In genomic region chr9:18457498-18457897, GRCh38 we compare ENCODE assay signal across 2 cellular contexts.
TF ChIP-seq lines count a peak whose summit lies in the region.

No MANE protein-coding gene starts in this region.

TF ChIP-seq in liver, 16 proteins besides CTCF, POLR2A, EP300 and RAD21:
- TF ChIP-seq ZBTB33 (IDR thresholded peaks at IDR 0.05) (no peak), FOXA2 (IDR thresholded peaks at IDR 0.05) (no peak), RXRA (IDR thresholded peaks at IDR 0.05) (no peak), GABPA (IDR thresholded peaks at IDR 0.05 in 1 of 2, conservative IDR thresholded peaks at IDR 0.05 in 1 of 2) (no peak), SP1 (IDR thresholded peaks at IDR 0.05) (no peak), EGR1 (IDR thresholded peaks at IDR 0.05; ENCODE audit: low read depth in 2 of 2) (no peak), HNF4G (IDR thresholded peaks at IDR 0.05) (no peak), MAX (IDR thresholded peaks at IDR 0.05) (no peak), YY1 (IDR thresholded peaks at IDR 0.05) (no peak), REST (IDR thresholded peaks at IDR 0.05) (no peak), NR2F2 (IDR thresholded peaks at IDR 0.05) (no peak), ATF3 (IDR thresholded peaks at IDR 0.05) (no peak), JUND (IDR thresholded peaks at IDR 0.05) (no peak), TAF1 (conservative IDR thresholded peaks at IDR 0.05) (no peak), HNF4A (conservative IDR thresholded peaks at IDR 0.05) (no peak), FOXA1 (IDR thresholded peaks at IDR 0.05) (no peak)

TF ChIP-seq in HepG2, 621 proteins besides CTCF, POLR2A, EP300 and RAD21 (continued from another document):
- TF ChIP-seq ZBED4 (CRISPR knock-in tag; IDR thresholded peaks at IDR 0.05; ENCODE audit: borderline replicate concordance) (no peak), CEBPB (IDR thresholded peaks at IDR 0.05; ENCODE audit: borderline replicate concordance, low read depth, low read length) (no peak), GABPA (IDR thresholded peaks at IDR 0.05; ENCODE audit: low read depth, low read length) (no peak), GABPA (CRISPR knock-in tag; IDR thresholded peaks at IDR 0.05; ENCODE audit: low read depth) (no peak), NFE2L1 (CRISPR knock-in tag; IDR thresholded peaks at IDR 0.05; ENCODE audit: borderline replicate concordance) (no peak), ZNF512 (CRISPR knock-in tag; IDR thresholded peaks at IDR 0.05) (no peak), ZNF674 (CRISPR knock-in tag; IDR thresholded peaks at IDR 0.05; ENCODE audit: low read depth) (no peak), ZNF275 (CRISPR knock-in tag; IDR thresholded peaks at IDR 0.05; ENCODE audit: borderline replicate concordance) (no peak)
TF ChIP-seq in HepG2: peak in this region for 0.
